ENCODE assay signal across 8 cellular contexts in the genomic region with DNA sequence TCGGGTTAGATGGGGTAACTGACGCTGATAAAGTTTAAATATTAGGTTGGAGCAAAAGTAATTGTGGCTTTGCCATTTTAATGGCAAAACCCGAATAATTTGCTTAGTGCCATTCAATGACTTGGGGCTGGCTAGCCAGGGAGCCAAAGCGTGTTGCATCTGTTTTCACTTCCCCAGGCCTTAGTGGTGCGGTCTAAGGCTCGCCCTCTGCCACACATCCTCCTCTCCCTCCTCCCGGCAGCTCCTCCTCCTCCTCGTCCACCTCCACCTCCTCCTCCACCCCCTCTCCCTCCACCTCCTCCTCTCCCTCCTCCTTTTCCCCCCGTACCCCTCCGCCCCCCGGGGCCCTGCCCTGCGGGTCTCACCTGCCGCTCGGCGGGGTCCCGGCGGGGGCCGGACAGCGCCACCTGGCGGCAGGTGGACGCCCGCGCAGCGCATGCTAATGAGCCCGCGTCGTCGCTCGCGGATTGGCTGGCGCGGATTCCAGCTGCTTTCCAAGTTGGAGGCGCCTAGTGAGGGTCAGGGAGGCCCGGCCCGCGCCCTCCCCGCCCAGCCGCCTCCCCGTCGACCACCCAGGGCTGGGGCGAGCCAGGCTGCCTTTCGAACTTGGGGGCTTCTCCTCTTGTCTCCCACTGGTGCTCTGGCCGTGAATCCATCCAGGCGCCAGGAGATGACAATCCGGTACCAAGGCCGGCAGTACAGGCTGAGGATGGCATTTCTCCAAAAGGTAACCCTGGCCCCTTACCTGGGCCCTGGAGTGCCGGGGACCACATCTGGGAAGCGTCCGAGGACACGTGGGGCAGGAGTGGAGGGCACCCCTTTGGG. TPM values are rescaled to one million over a fixed set of nuclear protein-coding genes. Genes with fewer than 3 reads are reported as not detected.
A peak's percentile ranks its signal among the peaks of the same experiment; 100 is the strongest.
DNase-seq lines count a peak whose midpoint lies in the region; ATAC-seq and TF ChIP-seq lines count a peak whose summit lies in the region.

No MANE protein-coding gene starts in this region.

- TF ChIP-seq CTCF in fibroblast of pulmonary artery (IDR thresholded peaks at IDR 0.05; ENCODE audit: low read length, missing control alignments) (peak; percentile 40), nephron (IDR thresholded peaks at IDR 0.05; ENCODE audit: unreplicated experiment in 3 of 3) (peak; percentile 80 to 87 (median 82))

- no peaks in the 10 kb centered on the region for H3K9me3 Mint-ChIP-seq in activated T-helper 1 cell treated with anti-CD3 and anti-CD28 coated beads, Interleukin-12 subunit alpha, Interleukin-12 subunit beta, Interleukin-2, Interleukin-4 antibody, amounts not matched to agents 30 ng/mL and 10 ng/mL and 1 ng/mL, durations not matched to agents 14 hours and 24 hours and 36 hours
- no peaks in the 10 kb centered on the region for H3K9me3 Mint-ChIP-seq in nephron
- H3K9me3 Mint-ChIP-seq in stimulated activated naive CD8-positive, alpha-beta T cell treated with anti-CD3 and anti-CD28 coated beads, Interleukin-15, Interleukin-2, amounts not matched to agents 100 ng/mL and 50 ng/mL, for 24 hours: no peaks in the 10 kb centered on the region

- DNase-seq in DMS79 (lab: John Stamatoyannopoulos, UW): peak; percentile 36
- DNase-seq in KG1 (lab: John Stamatoyannopoulos, UW): peak; percentile 60
- DNase-seq in RKO (ENCODE audit: low spot score): peak; percentile 75
- peak; percentile 81 for DNase-seq in activated T-helper 1 cell treated with anti-CD3 and anti-CD28 coated beads, Interleukin-12 subunit alpha, Interleukin-12 subunit beta, Interleukin-2, Interleukin-4 antibody, amounts not matched to agents 30 ng/mL and 10 ng/mL and 1 ng/mL, durations not matched to agents 14 hours and 24 hours and 36 hours (ENCODE audit: low spot score)
- DNase-seq in fibroblast of pulmonary artery (ENCODE audit: low read depth): peak; percentile 66

- intact Hi-C loops in activated T-helper 1 cell treated with anti-CD3 and anti-CD28 coated beads, Interleukin-12 subunit alpha, Interleukin-12 subunit beta, Interleukin-2, Interleukin-4 antibody, amounts not matched to agents 30 ng/mL and 10 ng/mL and 1 ng/mL, durations not matched to agents 14 hours and 24 hours and 36 hours (cut with micrococcal nuclease): loop anchor here (1.0 to 5.0 kb wide), 11 partner anchors 22 to 181 kb away; a partner anchor contains a TSS

- H3K4me3 ChIP-seq in fibroblast of pulmonary artery (replicated peaks; ENCODE audit: low read depth, low read length): peak overlapping the region; percentile 59

- peaks cover 9% of the 10 kb centered on the region for H3K27me3 Mint-ChIP-seq in activated T-helper 1 cell treated with anti-CD3 and anti-CD28 coated beads, Interleukin-12 subunit alpha, Interleukin-12 subunit beta, Interleukin-2, Interleukin-4 antibody, amounts not matched to agents 30 ng/mL and 10 ng/mL and 1 ng/mL, durations not matched to agents 14 hours and 24 hours and 36 hours (ENCODE audit: insufficient read depth)
- H3K27me3 Mint-ChIP-seq in nephron (ENCODE audit: low read depth): peaks cover 7% of the 10 kb centered on the region
- no peaks in the 10 kb centered on the region for H3K27me3 Mint-ChIP-seq in stimulated activated naive CD8-positive, alpha-beta T cell treated with anti-CD3 and anti-CD28 coated beads, Interleukin-15, Interleukin-2, amounts not matched to agents 100 ng/mL and 50 ng/mL, for 24 hours

- H3K27ac Mint-ChIP-seq in activated T-helper 1 cell treated with anti-CD3 and anti-CD28 coated beads, Interleukin-12 subunit alpha, Interleukin-12 subunit beta, Interleukin-2, Interleukin-4 antibody, amounts not matched to agents 30 ng/mL and 10 ng/mL and 1 ng/mL, durations not matched to agents 14 hours and 24 hours and 36 hours: peak overlapping the region; percentile 94
- peak overlapping the region; percentile 66 to 83 (median 78) for H3K27ac Mint-ChIP-seq in nephron
- H3K27ac Mint-ChIP-seq in stimulated activated naive CD8-positive, alpha-beta T cell treated with anti-CD3 and anti-CD28 coated beads, Interleukin-15, Interleukin-2, amounts not matched to agents 100 ng/mL and 50 ng/mL, for 24 hours: peak overlapping the region; percentile 98

- no peaks in the 10 kb centered on the region for H3K36me3 Mint-ChIP-seq in activated T-helper 1 cell treated with anti-CD3 and anti-CD28 coated beads, Interleukin-12 subunit alpha, Interleukin-12 subunit beta, Interleukin-2, Interleukin-4 antibody, amounts not matched to agents 30 ng/mL and 10 ng/mL and 1 ng/mL, durations not matched to agents 14 hours and 24 hours and 36 hours (ENCODE audit: low read depth)
- no peaks in the 10 kb centered on the region for H3K36me3 Mint-ChIP-seq in nephron (ENCODE audit: low read depth)
- no peaks in the 10 kb centered on the region for H3K36me3 Mint-ChIP-seq in stimulated activated naive CD8-positive, alpha-beta T cell treated with anti-CD3 and anti-CD28 coated beads, Interleukin-15, Interleukin-2, amounts not matched to agents 100 ng/mL and 50 ng/mL, for 24 hours (ENCODE audit: low read depth)

- peaks cover 20% of the 10 kb centered on the region for H3K4me1 Mint-ChIP-seq in activated T-helper 1 cell treated with anti-CD3 and anti-CD28 coated beads, Interleukin-12 subunit alpha, Interleukin-12 subunit beta, Interleukin-2, Interleukin-4 antibody, amounts not matched to agents 30 ng/mL and 10 ng/mL and 1 ng/mL, durations not matched to agents 14 hours and 24 hours and 36 hours (ENCODE audit: low read depth)
- H3K4me1 Mint-ChIP-seq in nephron: peaks cover 33% of the 10 kb centered on the region
- peaks cover 26% of the 10 kb centered on the region for H3K4me1 Mint-ChIP-seq in stimulated activated naive CD8-positive, alpha-beta T cell treated with anti-CD3 and anti-CD28 coated beads, Interleukin-15, Interleukin-2, amounts not matched to agents 100 ng/mL and 50 ng/mL, for 24 hours (ENCODE audit: low read depth)

- ATAC-seq in GM21717 (IDR thresholded peaks at IDR 0.05; ENCODE audit: unreplicated experiment): peak; percentile 73

- H3K4me3 Mint-ChIP-seq in activated T-helper 1 cell treated with anti-CD3 and anti-CD28 coated beads, Interleukin-12 subunit alpha, Interleukin-12 subunit beta, Interleukin-2, Interleukin-4 antibody, amounts not matched to agents 30 ng/mL and 10 ng/mL and 1 ng/mL, durations not matched to agents 14 hours and 24 hours and 36 hours: peak overlapping the region; percentile 90
- H3K4me3 Mint-ChIP-seq in nephron: peak overlapping the region; percentile 74 to 88 (median 83)
- H3K4me3 Mint-ChIP-seq in stimulated activated naive CD8-positive, alpha-beta T cell treated with anti-CD3 and anti-CD28 coated beads, Interleukin-15, Interleukin-2, amounts not matched to agents 100 ng/mL and 50 ng/mL, for 24 hours: peak overlapping the region; percentile 81

RNA-seq across cellular contexts. Expression of a gene that starts 36.6 kb away (rescaled TPM):
- 1.1 and 1.8 TPM in 2 replicates for total RNA-seq in activated T-helper 1 cell treated with anti-CD3 and anti-CD28 coated beads, Interleukin-12 subunit alpha, Interleukin-12 subunit beta, Interleukin-2, Interleukin-4 antibody, amounts not matched to agents 30 ng/mL and 10 ng/mL and 1 ng/mL, durations not matched to agents 14 hours and 24 hours and 36 hours

RNA-seq across cellular contexts. Expression of a gene that starts 44.0 kb away (rescaled TPM):
- total RNA-seq in activated T-helper 1 cell treated with anti-CD3 and anti-CD28 coated beads, Interleukin-12 subunit alpha, Interleukin-12 subunit beta, Interleukin-2, Interleukin-4 antibody, amounts not matched to agents 30 ng/mL and 10 ng/mL and 1 ng/mL, durations not matched to agents 14 hours and 24 hours and 36 hours: 52.7 and 56.3 TPM in 2 replicates

Comparison
In these comparisons a context has a peak if more than half of its experiments do, and no peak if none do; other contexts are left out.
1. Peak in every context shown above with its lines: DNase-seq, ATAC-seq and H3K4me3 ChIP-seq.